26 cellular contexts compared by ENCODE assay signal in the genomic region with DNA sequence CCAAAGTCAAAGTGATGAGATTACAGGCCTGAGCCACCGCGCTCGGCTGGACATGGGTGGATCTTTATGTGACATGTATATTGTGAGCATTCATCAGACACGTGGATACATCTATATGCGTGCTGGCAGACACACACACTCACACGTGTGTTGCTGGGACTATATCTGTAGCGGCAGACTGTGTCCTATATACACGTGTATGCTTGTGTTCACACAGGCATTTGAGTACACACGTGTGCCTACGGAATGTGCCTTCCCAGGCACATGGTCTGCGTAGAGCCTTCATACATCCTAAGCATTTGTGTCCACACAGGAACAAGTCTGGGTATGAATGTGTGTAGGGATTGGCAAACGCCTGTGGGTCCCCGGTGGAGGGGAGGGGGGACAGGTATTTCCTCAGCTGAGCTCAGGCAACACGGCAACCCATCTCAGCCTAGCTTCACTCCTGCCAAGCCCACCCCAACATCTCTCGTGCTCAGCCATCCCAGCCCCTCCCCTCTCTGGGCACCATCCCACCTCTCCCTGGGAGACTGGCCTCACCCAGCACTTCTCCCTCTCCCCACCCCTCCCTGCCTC. TPM values are rescaled to one million over a fixed set of nuclear protein-coding genes. Genes with fewer than 3 reads are reported as not detected.
DNase-seq lines count a peak whose midpoint lies in the region; ATAC-seq, FAIRE-seq and TF ChIP-seq lines count a peak whose summit lies in the region.
"Had no signal": no experiment of that assay in that cellular context is flagged by ENCODE, and none has a peak within 500 bp of the region (broad histone marks: within the 10 kb centered on the region; RNA-seq: fewer than 3 reads in every experiment).

No MANE protein-coding gene starts in this region.

- H3K9ac ChIP-seq in HUES6 (ENCODE audit: low read length) (peak overlapping the region; percentile 16), mammary epithelial cell (ENCODE audit: insufficient read depth, low read length) (no peak overlapping the region)
- H3K9ac ChIP-seq: KMS-11 had no signal

- TF ChIP-seq POLR2A in A549 (IDR thresholded peaks at IDR 0.05; ENCODE audit: low read length) (no peak), Peyer's patch (IDR thresholded peaks at IDR 0.05) (no peak)

- ATAC-seq in A549 (peak; percentile 8 to 12; a peak in 3 of 6 replicates), GM21381 (IDR thresholded peaks at IDR 0.05; ENCODE audit: unreplicated experiment) (no peak)
- ATAC-seq: activated CD8-positive, alpha-beta memory T cell treated with anti-CD3 and anti-CD28 coated beads, Interleukin-2, amount 10 ng/mL, durations not matched to agents 7 days and 5 days; left lobe of liver; Right ventricle myocardium inferior had no signal

- dilution Hi-C loops in mammary epithelial cell (cut with HindIII; ENCODE audit: low sequenced_read_pairs): no loop called here

- no peaks in the 10 kb centered on the region for H3K36me3 ChIP-seq in HUES6 (ENCODE audit: control insufficient read depth, insufficient read depth, low read length)
- H3K36me3 ChIP-seq in SJCRH30: no peaks in the 10 kb centered on the region
- H3K36me3 ChIP-seq in Peyer's patch: no peaks in the 10 kb centered on the region
- no peaks in the 10 kb centered on the region for H3K36me3 ChIP-seq in mammary epithelial cell (ENCODE audit: insufficient read depth, low read length)
- H3K36me3 ChIP-seq: brain microvascular endothelial cell, heart left ventricle, right atrium auricular region, spleen, upper lobe of left lung had no signal

- in situ Hi-C loops in mammary epithelial cell (cut with MboI; ENCODE audit: low sequenced_read_pairs in 2 of 2): no loop called here

- H4K20me1 ChIP-seq in mammary epithelial cell (ENCODE audit: insufficient read depth, low read length): no peaks in the 10 kb centered on the region

- peak overlapping the region in 2 of 3 experiments; percentile 21 to 23 for H3K4me3 Mint-ChIP-seq in nephron
- H3K4me3 Mint-ChIP-seq: activated CD4-positive, alpha-beta T cell treated with anti-CD3 and anti-CD28 coated beads, Interleukin-2, amount 10 ng/mL, durations not matched to agents 7 days and 5 days; activated CD8-positive, alpha-beta memory T cell treated with anti-CD3 and anti-CD28 coated beads, Interleukin-2, amount 10 ng/mL, durations not matched to agents 7 days and 5 days had no signal

- 62% methylated on average over 15 of the region's 15 CpGs for WGBS in A549 (ENCODE audit: missing lambda C conversion rate)
- 47% methylated on average over 14 of the region's 15 CpGs for WGBS in mammary epithelial cell (ENCODE audit: low coverage, missing lambda C conversion rate)

- TF ChIP-seq RAD21 in A549 (conservative IDR thresholded peaks at IDR 0.05 in 1 of 2, IDR thresholded peaks at IDR 0.05 in 1 of 2): no peak

- intact Hi-C loops in mammary epithelial cell (cut with micrococcal nuclease): loop anchor here (5.0 kb wide), 2 partner anchors 172 to 233 kb away; partner anchors contain the start of gene RPL18A

- BruUV-seq in mammary epithelial cell (replicated peaks; lab: Mats Ljungman, UMichigan): no TSS peak

- peaks cover 89% of the 10 kb centered on the region for H3K27me3 Mint-ChIP-seq in nephron (ENCODE audit: low read depth)

- no peak overlapping the region for H2AFZ ChIP-seq in mammary epithelial cell (ENCODE audit: low read depth, low read length)

- no peak for TF ChIP-seq CTCF in A549 (IDR thresholded peaks at IDR 0.05)
- no peak for TF ChIP-seq CTCF in nephron (IDR thresholded peaks at IDR 0.05; ENCODE audit: unreplicated experiment in 3 of 3)
- TF ChIP-seq CTCF in Peyer's patch (IDR thresholded peaks at IDR 0.05): no peak
- TF ChIP-seq CTCF in mammary epithelial cell (conservative IDR thresholded peaks at IDR 0.05 in 1 of 2, IDR thresholded peaks at IDR 0.05 in 1 of 2; ENCODE audit: extremely low read depth in 1 of 2, insufficient read depth in 1 of 2, low read depth in 1 of 2, low read length in 2 of 2): no peak

- H3K79me2 ChIP-seq in mammary epithelial cell (ENCODE audit: insufficient read depth, low read length): no peaks in the 10 kb centered on the region

- H3K27ac ChIP-seq in A549: peak overlapping the region; percentile 84 to 92
- H3K27ac ChIP-seq in HUES6 (ENCODE audit: low read depth, low read length): no peak overlapping the region
- H3K27ac ChIP-seq in SJCRH30: no peak overlapping the region
- H3K27ac ChIP-seq in Peyer's patch: no peak overlapping the region
- no peak overlapping the region for H3K27ac ChIP-seq in mammary epithelial cell (ENCODE audit: insufficient read depth, low read depth, low read length)
- H3K27ac ChIP-seq: KMS-11, right atrium auricular region, spleen, upper lobe of left lung had no signal

- H3K4me1 ChIP-seq in A549 (peaks cover 30% of the 10 kb centered on the region), HUES6 (ENCODE audit: control insufficient read depth, insufficient read depth, low read length) (peaks cover 15% of the 10 kb centered on the region), SJCRH30 (no peaks in the 10 kb centered on the region), Peyer's patch (peaks cover 0 to 22% (median 9%) of the 10 kb centered on the region in 4 donors), mammary epithelial cell (ENCODE audit: insufficient read depth, low read length) (peaks cover 10% of the 10 kb centered on the region)

- H3K36me3 Mint-ChIP-seq in nephron (ENCODE audit: low read depth): no peaks in the 10 kb centered on the region

- H3K27ac Mint-ChIP-seq in nephron: no peak overlapping the region
- H3K27ac Mint-ChIP-seq: activated CD4-positive, alpha-beta T cell treated with anti-CD3 and anti-CD28 coated beads, Interleukin-2, amount 10 ng/mL, durations not matched to agents 7 days and 5 days; activated CD8-positive, alpha-beta memory T cell treated with anti-CD3 and anti-CD28 coated beads, Interleukin-2, amount 10 ng/mL, durations not matched to agents 7 days and 5 days had no signal

- peaks cover 10% of the 10 kb centered on the region for H3K4me1 Mint-ChIP-seq in nephron

- CTCF ChIA-PET in A549 (lab: Yijun Ruan, JAX): no interaction called here
- CTCF ChIA-PET in mammary epithelial cell (lab: Charles Lee; ENCODE audit: low non-redundant PET): no interaction called here

- H3K4me3 ChIP-seq in A549 (no peak overlapping the region), HUES6 (ENCODE audit: low read depth, low read length) (peak overlapping the region; percentile 74), SJCRH30 (no peak overlapping the region), Peyer's patch (no peak overlapping the region), mammary epithelial cell (replicated peaks in 1 of 3; ENCODE audit: insufficient read depth in 1 of 3, low read depth in 2 of 3, low read length in 3 of 3) (no peak overlapping the region)

- H3K9me3 ChIP-seq in A549 (no peaks in the 10 kb centered on the region), HUES6 (ENCODE audit: control insufficient read depth, insufficient read depth, low read depth, low read length) (no peaks in the 10 kb centered on the region), SJCRH30 (replicated peaks) (no peaks in the 10 kb centered on the region), Peyer's patch (no peaks in the 10 kb centered on the region), mammary epithelial cell (replicated peaks; ENCODE audit: insufficient read depth, low read length) (no peaks in the 10 kb centered on the region)
- H3K9me3 ChIP-seq: heart left ventricle, right atrium auricular region, spleen, upper lobe of left lung had no signal

- H3K27me3 ChIP-seq in HUES6 (ENCODE audit: control insufficient read depth, insufficient read depth, low read length): peaks cover 12% of the 10 kb centered on the region; the same call in 1 of the 2 replicates
- peaks cover 4% of the 10 kb centered on the region; the same call in 1 of the 2 replicates for H3K27me3 ChIP-seq in SJCRH30
- peaks cover 0 to 23% of the 10 kb centered on the region in 2 donors for H3K27me3 ChIP-seq in Peyer's patch
- H3K27me3 ChIP-seq in mammary epithelial cell (ENCODE audit: insufficient read depth, low read length): peaks cover 15% of the 10 kb centered on the region
- H3K27me3 ChIP-seq: brain microvascular endothelial cell had no signal

- peak in 1 of 2 experiments; percentile 16 for DNase-seq in A549 (ENCODE audit: low read depth in 1 of 2, low spot score in 1 of 2)
- peak; percentile 25 for DNase-seq in cerebellar cortex (ENCODE audit: low spot score)
- no peak for DNase-seq in SJCRH30
- no peak for DNase-seq in Peyer's patch
- DNase-seq in mammary epithelial cell: no peak
- DNase-seq: activated CD4-positive, alpha-beta T cell treated with anti-CD3 and anti-CD28 coated beads, Interleukin-2, amount 10 ng/mL, durations not matched to agents 7 days and 5 days; activated CD8-positive, alpha-beta memory T cell treated with anti-CD3 and anti-CD28 coated beads, Interleukin-2, amount 10 ng/mL, durations not matched to agents 7 days and 5 days; activated T-cell treated with anti-CD3 and anti-CD28 coated beads, Interleukin-2, amount 50 U/mL, for 48 hours; effector memory CD4-positive, alpha-beta T cell; erythroblast; NCI-H1436; NCI-H2081 treated with DMSO at 0.1 percent for 48 hours; OCI-M1; spleen; stimulated activated CD4-positive, alpha-beta T cell treated with anti-CD3 and anti-CD28 coated beads, Interleukin-2, amount 100 ng/mL, for 48 hours; upper lobe of left lung had no signal

- FAIRE-seq in A549 (lab: Jason Lieb, UNC): no peak

- H3K9me3 Mint-ChIP-seq in nephron: peaks cover 2% of the 10 kb centered on the region
- H3K9me3 Mint-ChIP-seq: activated CD4-positive, alpha-beta T cell treated with anti-CD3 and anti-CD28 coated beads, Interleukin-2, amount 10 ng/mL, durations not matched to agents 7 days and 5 days had no signal

- POLR2A ChIA-PET in A549 (lab: Yijun Ruan, JAX): no interaction called here

- no peak for TF ChIP-seq EP300 in A549 (IDR thresholded peaks at IDR 0.05)

- peak overlapping the region; percentile 86 for H3K4me2 ChIP-seq in A549
- H3K4me2 ChIP-seq in mammary epithelial cell (ENCODE audit: insufficient read depth, low read depth, low read length): no peak overlapping the region
- H3K4me2 ChIP-seq: KMS-11 had no signal

RNA-seq across cellular contexts. Expression of gene UNC13A, which starts 2.6 kb away (rescaled TPM):
- polyA plus RNA-seq in A549 (2011; rRNA removed): 4.2 and 5.5 TPM in 2 replicates
- 0.83 and 1.1 TPM in 2 replicates for polyA plus RNA-seq in A549 (2012; cell fraction: cytosol; rRNA removed)
- 3.4 and 3.9 TPM in 2 replicates for polyA plus RNA-seq in A549 (2012; cell fraction: nucleus; rRNA removed)
- 2.6 to 3.1 TPM (median 2.8 TPM) in 3 replicates for polyA plus RNA-seq in A549 (2017; fragmentation: RNase III; extraction: RNeasy Plus Mini Kit Qiagen cat#74134 plus additional on column Dnase treatment)
- polyA minus RNA-seq in A549 (2011; rRNA and poly(A)+ RNA removed): 6.7 and 8.2 TPM in 2 replicates
- total RNA-seq in SJCRH30 (2014; rRNA removed; shearing (Covaris generic)): 0.02 TPM in 1 of 2 replicates, not detected in the other
- under 1 TPM; 0.38 to 0.83 (median 0.62) TPM for total RNA-seq in Peyer's patch
- under 1 TPM in 1 of 2 donors, not detected in 1; 0.73 TPM for total RNA-seq in mammary epithelial cell
- polyA plus RNA-seq in mammary epithelial cell: 0.05 TPM
- 0.57 TPM for polyA minus RNA-seq in mammary epithelial cell
- total RNA-seq: subcutaneous adipose tissue had no signal

RNA-seq across cellular contexts. Expression of gene MAP1S, which starts 33.7 kb away (rescaled TPM):
- polyA plus RNA-seq in A549 (2011; rRNA removed) (8.3 and 10.6 TPM in 2 replicates), A549 (2017; fragmentation: RNase III; extraction: RNeasy Plus Mini Kit Qiagen cat#74134 plus additional on column Dnase treatment) (23.2 to 26.9 TPM (median 26.4 TPM) in 3 replicates), mammary epithelial cell (14.0 TPM)
- polyA plus RNA-seq in A549 (2012; cell fraction: cytosol; rRNA removed): 29.2 and 30.3 TPM in 2 replicates
- 56.0 and 85.3 TPM in 2 replicates for polyA plus RNA-seq in A549 (2012; cell fraction: nucleus; rRNA removed)
- 19.2 and 23.6 TPM in 2 replicates for polyA minus RNA-seq in A549 (2011; rRNA and poly(A)+ RNA removed)
- 27.3 and 29.6 TPM in 2 replicates for total RNA-seq in SJCRH30 (2014; rRNA removed; shearing (Covaris generic))
- total RNA-seq in Peyer's patch (10 to 100 TPM; 23.9 to 71.8 (median 48.7) TPM), mammary epithelial cell (10 to 100 TPM; 15.3 to 50.5 TPM)
- 106 TPM for polyA minus RNA-seq in mammary epithelial cell

Comparison
In these comparisons a context has a peak if more than half of its experiments do, and no peak if none do; other contexts are left out.
1. H3K27ac ChIP-seq: peak in A549 (2 of 2); none in HUES6 (single experiment), SJCRH30 (single experiment), Peyer's patch (0 of 4) and mammary epithelial cell (single experiment).